Comparison of ENCODE assay signal across 12 cellular contexts in the genomic region with DNA sequence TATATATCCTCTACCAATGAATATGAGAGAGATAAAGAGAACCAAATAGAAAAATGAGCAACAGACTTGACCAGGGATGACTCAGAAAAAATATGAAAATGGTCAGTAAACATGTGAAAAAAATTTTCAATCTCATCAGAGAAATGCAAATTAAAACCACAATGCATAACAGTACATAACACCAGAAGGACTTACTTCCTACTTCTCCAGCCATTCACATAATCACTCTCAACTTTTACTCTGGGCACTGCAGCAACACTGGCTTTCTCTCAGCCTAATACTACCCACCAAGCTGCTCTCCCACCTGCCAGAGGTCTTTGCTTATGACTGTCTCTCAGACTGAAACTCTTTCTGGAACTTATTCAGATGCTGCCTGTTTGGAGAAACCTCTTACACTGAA. TPM values are rescaled to one million over a fixed set of nuclear protein-coding genes. Genes with fewer than 3 reads are reported as not detected.
DNase-seq lines count a peak whose midpoint lies in the region; ATAC-seq and TF ChIP-seq lines count a peak whose summit lies in the region.
"Had no signal": no experiment of that assay in that cellular context is flagged by ENCODE, and none has a peak within 500 bp of the region (broad histone marks: within the 10 kb centered on the region; RNA-seq: fewer than 3 reads in every experiment).

No MANE protein-coding gene starts in this region.

- no peak for TF ChIP-seq POLR2A in erythroblast (IDR thresholded peaks at IDR 0.05; ENCODE audit: low read length)

- no peak overlapping the region for H3K27ac Mint-ChIP-seq in stimulated activated memory B cell treated with anti-CD40 and anti-IgM and Interleukin-4, amounts not matched to agents 10 μg/mL and 1 μg/mL and 100 μg/mL, for 72 hours
- no peak overlapping the region for H3K27ac Mint-ChIP-seq in activated naive CD4-positive, alpha-beta T cell treated with anti-CD3 and anti-CD28 coated beads, Interleukin-2, amount 50 U/mL, for 72 hours

- no peaks in the 10 kb centered on the region for H3K36me3 Mint-ChIP-seq in stimulated activated memory B cell treated with anti-CD40 and anti-IgM and Interleukin-4, amounts not matched to agents 10 μg/mL and 1 μg/mL and 100 μg/mL, for 72 hours
- no peaks in the 10 kb centered on the region for H3K36me3 Mint-ChIP-seq in activated naive CD4-positive, alpha-beta T cell treated with anti-CD3 and anti-CD28 coated beads, Interleukin-2, amount 50 U/mL, for 72 hours

- DNase-seq in NOMO-1 treated with DMSO at 0.1 percent for 48 hours (lab: John Stamatoyannopoulos, UW; ENCODE audit: unreplicated experiment) (peak; percentile 30), NOMO-1 treated with dmso at 0.1 percent for 144 hours (lab: John Stamatoyannopoulos, UW; ENCODE audit: unreplicated experiment) (no peak), erythroblast (lab: John Stamatoyannopoulos, UW) (no peak), cerebellar cortex (ENCODE audit: low spot score) (no peak)
- DNase-seq in activated naive CD4-positive, alpha-beta T cell treated with anti-CD3 and anti-CD28 coated beads, Interleukin-2, amount 50 U/mL, for 72 hours (ENCODE audit: low spot score in 2 of 2), result no peak
- DNase-seq: activated CD4-positive, alpha-beta T cell treated with anti-CD3 and anti-CD28 coated beads, Interleukin-2, amount 50 U/mL, for 4 hours had no signal

- ATAC-seq in HG02678 (IDR thresholded peaks at IDR 0.05; ENCODE audit: unreplicated experiment) (peak; percentile 100), HG03558 (IDR thresholded peaks at IDR 0.05; ENCODE audit: extremely low read depth, unreplicated experiment) (peak; percentile 100)
- ATAC-seq in stimulated activated memory B cell treated with anti-CD40 and anti-IgM and Interleukin-4, amounts not matched to agents 10 μg/mL and 1 μg/mL and 100 μg/mL, for 72 hours, result peak; percentile 93
- no peak for ATAC-seq in activated naive CD4-positive, alpha-beta T cell treated with anti-CD3 and anti-CD28 coated beads, Interleukin-2, amount 50 U/mL, for 72 hours
- ATAC-seq: A549, gastroesophageal sphincter, mucosa of descending colon had no signal

- H3K4me3 Mint-ChIP-seq in stimulated activated memory B cell treated with anti-CD40 and anti-IgM and Interleukin-4, amounts not matched to agents 10 μg/mL and 1 μg/mL and 100 μg/mL, for 72 hours, result no peak overlapping the region

- no peaks in the 10 kb centered on the region for H3K9me3 Mint-ChIP-seq in stimulated activated memory B cell treated with anti-CD40 and anti-IgM and Interleukin-4, amounts not matched to agents 10 μg/mL and 1 μg/mL and 100 μg/mL, for 72 hours
- no peaks in the 10 kb centered on the region for H3K9me3 Mint-ChIP-seq in activated naive CD4-positive, alpha-beta T cell treated with anti-CD3 and anti-CD28 coated beads, Interleukin-2, amount 50 U/mL, for 72 hours

- peaks cover 7% of the 10 kb centered on the region for H3K4me1 Mint-ChIP-seq in stimulated activated memory B cell treated with anti-CD40 and anti-IgM and Interleukin-4, amounts not matched to agents 10 μg/mL and 1 μg/mL and 100 μg/mL, for 72 hours

- no peaks in the 10 kb centered on the region for H3K27me3 Mint-ChIP-seq in stimulated activated memory B cell treated with anti-CD40 and anti-IgM and Interleukin-4, amounts not matched to agents 10 μg/mL and 1 μg/mL and 100 μg/mL, for 72 hours

RNA-seq across cellular contexts. Expression of a gene that starts 49.4 kb away (rescaled TPM):
- 10 to 100 TPM in 1 of 2 donors, 1 to 10 TPM in 1; 3.7 to 13.3 TPM for total RNA-seq in activated naive CD4-positive, alpha-beta T cell treated with anti-CD3 and anti-CD28 coated beads, Interleukin-2, amount 50 U/mL, for 72 hours

Comparison
In these comparisons a context has a peak if more than half of its experiments do, and no peak if none do; other contexts are left out.
1. ATAC-seq: peak in HG02678 (single experiment), HG03558 (single experiment) and stimulated activated memory B cell treated with anti-CD40 and anti-IgM and Interleukin-4, amounts not matched to agents 10 μg/mL and 1 μg/mL and 100 μg/mL, for 72 hours (single experiment); none in activated naive CD4-positive, alpha-beta T cell treated with anti-CD3 and anti-CD28 coated beads, Interleukin-2, amount 50 U/mL, for 72 hours (0 of 2).